ENCODE assay signal across 17 cellular contexts in the genomic region with DNA sequence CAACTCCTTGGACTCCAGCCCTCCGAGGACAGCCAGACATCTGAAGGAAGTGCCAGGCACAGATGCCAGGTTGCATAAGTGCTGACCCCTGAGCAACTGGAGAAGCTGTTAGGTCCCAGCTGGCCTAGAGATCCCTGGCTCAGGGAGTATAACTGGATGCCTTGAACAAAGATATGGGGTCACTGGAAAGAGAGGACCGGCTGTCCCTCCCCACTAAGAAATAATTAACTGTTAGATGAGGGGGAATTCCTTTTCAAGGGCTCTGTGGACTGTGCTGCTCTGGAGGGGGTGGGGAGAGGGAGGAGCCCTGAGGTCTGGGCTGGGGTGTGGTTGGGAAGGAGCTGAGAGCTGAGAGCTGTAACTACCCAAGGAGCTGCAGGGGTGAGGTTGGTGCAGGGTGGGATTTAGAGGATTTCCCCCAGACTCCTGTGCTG. TPM values are rescaled to one million over a fixed set of nuclear protein-coding genes. Genes with fewer than 3 reads are reported as not detected.
A peak's percentile ranks its signal among the peaks of the same experiment; 100 is the strongest.
DNase-seq lines count a peak whose midpoint lies in the region; ATAC-seq and TF ChIP-seq lines count a peak whose summit lies in the region.
"Had no signal": no experiment of that assay in that cellular context is flagged by ENCODE, and none has a peak within 500 bp of the region (broad histone marks: within the 10 kb centered on the region; RNA-seq: fewer than 3 reads in every experiment).

No MANE protein-coding gene starts in this region.

- no peaks in the 10 kb centered on the region for H3F3A ChIP-seq in neural progenitor cell (ENCODE audit: low read depth)

- H3K27ac Mint-ChIP-seq in endodermal cell = no peak overlapping the region
- H3K27ac Mint-ChIP-seq in neural progenitor cell = no peak overlapping the region
- H3K27ac Mint-ChIP-seq: activated naive CD4-positive, alpha-beta T cell treated with anti-CD3 and anti-CD28 coated beads for 36 hours; activated T-cell treated with anti-CD3 and anti-CD28 coated beads, Interleukin-2, amount 50 U/mL, for 24 hours had no signal

- H3K27me3 Mint-ChIP-seq in endodermal cell (ENCODE audit: insufficient read depth) = peaks cover 25% of the 10 kb centered on the region
- peaks cover 15% of the 10 kb centered on the region for H3K27me3 Mint-ChIP-seq in neural progenitor cell (ENCODE audit: insufficient read depth, low read depth)
- H3K27me3 Mint-ChIP-seq: activated T-cell treated with anti-CD3 and anti-CD28 coated beads, Interleukin-2, amount 50 U/mL, for 24 hours had no signal

- peak; percentile 59 to 66 for ATAC-seq in lower lobe of right lung
- no peak for ATAC-seq in GM19395 (IDR thresholded peaks at IDR 0.05; ENCODE audit: unreplicated experiment)
- no peak for ATAC-seq in HG03175 (IDR thresholded peaks at IDR 0.05; ENCODE audit: unreplicated experiment)
- ATAC-seq: naive thymus-derived CD8-positive, alpha-beta T cell had no signal

- peaks cover 38% of the 10 kb centered on the region for H3K4me1 ChIP-seq in KMS-11 (ENCODE audit: low read depth, poor library complexity, severe bottlenecking)
- H3K4me1 ChIP-seq in endodermal cell (ENCODE audit: control insufficient read depth, insufficient read depth, low read length) = peaks cover 2% of the 10 kb centered on the region
- H3K4me1 ChIP-seq in lower lobe of right lung = peaks cover 19% of the 10 kb centered on the region
- H3K4me1 ChIP-seq in neural progenitor cell = no peaks in the 10 kb centered on the region
- H3K4me1 ChIP-seq: parathyroid adenoma, vagina had no signal

- no peaks in the 10 kb centered on the region for H3K9me3 Mint-ChIP-seq in endodermal cell
- H3K9me3 Mint-ChIP-seq in neural progenitor cell = no peaks in the 10 kb centered on the region
- H3K9me3 Mint-ChIP-seq: activated naive CD4-positive, alpha-beta T cell treated with anti-CD3 and anti-CD28 coated beads for 36 hours; activated T-cell treated with anti-CD3 and anti-CD28 coated beads, Interleukin-2, amount 50 U/mL, for 24 hours; naive thymus-derived CD8-positive, alpha-beta T cell had no signal

- H2AFZ ChIP-seq in KMS-11 (ENCODE audit: low read depth) (no peak overlapping the region), neural progenitor cell (replicated peaks) (no peak overlapping the region)
- H2AFZ ChIP-seq: parathyroid adenoma had no signal

- H3K36me3 Mint-ChIP-seq in endodermal cell (ENCODE audit: low read depth) (no peaks in the 10 kb centered on the region), neural progenitor cell (no peaks in the 10 kb centered on the region)
- H3K36me3 Mint-ChIP-seq: naive thymus-derived CD8-positive, alpha-beta T cell had no signal

- no peaks in the 10 kb centered on the region for H3K9me3 ChIP-seq in endodermal cell (ENCODE audit: control insufficient read depth, low read length)
- H3K9me3 ChIP-seq in lower lobe of right lung = no peaks in the 10 kb centered on the region
- no peaks in the 10 kb centered on the region for H3K9me3 ChIP-seq in neural progenitor cell (ENCODE audit: low read depth)
- H3K9me3 ChIP-seq: vagina had no signal

- 0 out of 2 replicates have a peak overlapping the region, but pooled peaks have one; percentile 25 for H3K4me2 ChIP-seq in KMS-11
- no peak overlapping the region for H3K4me2 ChIP-seq in neural progenitor cell
- H3K4me2 ChIP-seq: smooth muscle cell had no signal

- no peak for TF ChIP-seq CTCF in AG10803 (conservative IDR thresholded peaks at IDR 0.05; ENCODE audit: low read length)
- no peak for TF ChIP-seq CTCF in KMS-11 (conservative IDR thresholded peaks at IDR 0.05; ENCODE audit: low read depth, low read length)
- no peak for TF ChIP-seq CTCF in endodermal cell (conservative IDR thresholded peaks at IDR 0.05)
- TF ChIP-seq CTCF in lower lobe of right lung (IDR thresholded peaks at IDR 0.05) = no peak
- no peak for TF ChIP-seq CTCF in neural progenitor cell (IDR thresholded peaks at IDR 0.05)

- WGBS in endodermal cell (ENCODE audit: insufficient coverage in 1 of 2, insufficient read length in 1 of 2), 2 experiments = 83% methylated on average over 2 of the region's 2 CpGs; no CpG with 5 or more reads in 1 of the 2 experiments

- H3K4me1 Mint-ChIP-seq in endodermal cell (peaks cover 25% of the 10 kb centered on the region), neural progenitor cell (peaks cover 19% of the 10 kb centered on the region)

- H3K79me2 ChIP-seq in KMS-11 (ENCODE audit: insufficient read depth, low read depth) (no peaks in the 10 kb centered on the region), neural progenitor cell (ENCODE audit: low read depth) (no peaks in the 10 kb centered on the region)
- H3K79me2 ChIP-seq: parathyroid adenoma had no signal

- H3K4me3 Mint-ChIP-seq in endodermal cell = no peak overlapping the region
- H3K4me3 Mint-ChIP-seq in neural progenitor cell = no peak overlapping the region
- H3K4me3 Mint-ChIP-seq: activated naive CD4-positive, alpha-beta T cell treated with anti-CD3 and anti-CD28 coated beads for 36 hours; activated T-cell treated with anti-CD3 and anti-CD28 coated beads, Interleukin-2, amount 50 U/mL, for 24 hours; naive thymus-derived CD8-positive, alpha-beta T cell had no signal

- H3K36me3 ChIP-seq in KMS-11 (ENCODE audit: insufficient read depth) (no peaks in the 10 kb centered on the region), endodermal cell (ENCODE audit: control insufficient read depth, insufficient read depth, low read length) (no peaks in the 10 kb centered on the region), lower lobe of right lung (no peaks in the 10 kb centered on the region), neural progenitor cell (no peaks in the 10 kb centered on the region)
- H3K36me3 ChIP-seq: vagina had no signal

- DNase-seq in AG10803 (ENCODE audit: low read depth) = peak; percentile 56
- DNase-seq in endodermal cell = peak; percentile 45
- DNase-seq in lower lobe of right lung = no peak
- DNase-seq in AML-193 (lab: John Stamatoyannopoulos, UW) = no peak
- DNase-seq in neural progenitor cell (ENCODE audit: low spot score) = no peak
- DNase-seq: activated CD4-positive, alpha-beta T cell treated with anti-CD3 and anti-CD28 coated beads, Interleukin-2, amount 50 U/mL, for 4 hours; activated naive CD4-positive, alpha-beta T cell treated with anti-CD3 and anti-CD28 coated beads for 36 hours; activated T-cell treated with anti-CD3 and anti-CD28 coated beads, Interleukin-2, amount 50 U/mL, for 24 hours; naive thymus-derived CD8-positive, alpha-beta T cell; stimulated activated CD4-positive, alpha-beta T cell treated with anti-CD3 and anti-CD28 coated beads, Interleukin-4, amount 100 ng/mL, for 4 hours had no signal

- intact Hi-C loops in lower lobe of right lung (cut with DNase I) = no loop called here

- H3K9ac ChIP-seq in KMS-11 (no peak overlapping the region), endodermal cell (ENCODE audit: extremely low read depth, low read length, poor library complexity, severe bottlenecking) (no peak overlapping the region), neural progenitor cell (no peak overlapping the region)
- H3K9ac ChIP-seq: parathyroid adenoma had no signal

- H4K20me1 ChIP-seq in KMS-11 (ENCODE audit: insufficient read depth) = no peaks in the 10 kb centered on the region
- H4K20me1 ChIP-seq in neural progenitor cell (ENCODE audit: low read depth) = no peaks in the 10 kb centered on the region

- H3K4me3 ChIP-seq in AG10803 (ENCODE audit: low read length) (no peak overlapping the region), KMS-11 (IDR thresholded peaks at IDR 0.05; ENCODE audit: insufficient read depth, low read depth, low read length) (no peak overlapping the region), endodermal cell (ENCODE audit: low read length) (no peak overlapping the region), lower lobe of right lung (no peak overlapping the region), neural progenitor cell (no peak overlapping the region)
- H3K4me3 ChIP-seq: smooth muscle cell, vagina had no signal

- H3K27ac ChIP-seq in KMS-11 (no peak overlapping the region), endodermal cell (ENCODE audit: low read depth, low read length) (no peak overlapping the region), lower lobe of right lung (no peak overlapping the region), neural progenitor cell (no peak overlapping the region)
- H3K27ac ChIP-seq: parathyroid adenoma, vagina had no signal

- H3K27me3 ChIP-seq in KMS-11 (ENCODE audit: insufficient read depth, low read depth) (no peaks in the 10 kb centered on the region), endodermal cell (ENCODE audit: control insufficient read depth, insufficient read depth, low read length, poor library complexity, severe bottlenecking) (peaks cover 19% of the 10 kb centered on the region), lower lobe of right lung (ENCODE audit: low read depth) (no peaks in the 10 kb centered on the region), neural progenitor cell (no peaks in the 10 kb centered on the region)
- H3K27me3 ChIP-seq: vagina had no signal

RNA-seq across cellular contexts. Expression of a gene that starts 39.6 kb away (rescaled TPM):
- total RNA-seq in endodermal cell (1 to 10 TPM in 1 of 2 donors, under 1 TPM in 1; 0.48 to 3.9 TPM), lower lobe of right lung (176 TPM), neural progenitor cell (ENCODE audit: low replicate concordance) (0.56 TPM in 1 of 2 replicates, not detected in the other)
- 2.4 TPM for polyA plus RNA-seq in endodermal cell (2013, experiment 1 of 2)
- polyA plus RNA-seq in endodermal cell (2013, experiment 2 of 2) = 2.7 TPM
- total RNA-seq: G401 had no signal

Comparison
In these comparisons a context has a peak if more than half of its experiments do, and no peak if none do; other contexts are left out.
1. DNase-seq: peak in AG10803 (single experiment) and endodermal cell (single experiment); none in lower lobe of right lung (single experiment), AML-193 (0 of 2) and neural progenitor cell (single experiment).
2. ATAC-seq: peak in lower lobe of right lung (2 of 2); none in GM19395 (single experiment) and HG03175 (single experiment).
3. RNA of a gene that starts 39.6 kb away (total RNA-seq): 176 TPM in lower lobe of right lung (single experiment); 0.48 to 3.9 TPM in endodermal cell and 0.56 TPM in neural progenitor cell; every median in the first group is over 10 times any median in the second.